ENCODE assay signal across 8 cellular contexts in the genomic region with DNA sequence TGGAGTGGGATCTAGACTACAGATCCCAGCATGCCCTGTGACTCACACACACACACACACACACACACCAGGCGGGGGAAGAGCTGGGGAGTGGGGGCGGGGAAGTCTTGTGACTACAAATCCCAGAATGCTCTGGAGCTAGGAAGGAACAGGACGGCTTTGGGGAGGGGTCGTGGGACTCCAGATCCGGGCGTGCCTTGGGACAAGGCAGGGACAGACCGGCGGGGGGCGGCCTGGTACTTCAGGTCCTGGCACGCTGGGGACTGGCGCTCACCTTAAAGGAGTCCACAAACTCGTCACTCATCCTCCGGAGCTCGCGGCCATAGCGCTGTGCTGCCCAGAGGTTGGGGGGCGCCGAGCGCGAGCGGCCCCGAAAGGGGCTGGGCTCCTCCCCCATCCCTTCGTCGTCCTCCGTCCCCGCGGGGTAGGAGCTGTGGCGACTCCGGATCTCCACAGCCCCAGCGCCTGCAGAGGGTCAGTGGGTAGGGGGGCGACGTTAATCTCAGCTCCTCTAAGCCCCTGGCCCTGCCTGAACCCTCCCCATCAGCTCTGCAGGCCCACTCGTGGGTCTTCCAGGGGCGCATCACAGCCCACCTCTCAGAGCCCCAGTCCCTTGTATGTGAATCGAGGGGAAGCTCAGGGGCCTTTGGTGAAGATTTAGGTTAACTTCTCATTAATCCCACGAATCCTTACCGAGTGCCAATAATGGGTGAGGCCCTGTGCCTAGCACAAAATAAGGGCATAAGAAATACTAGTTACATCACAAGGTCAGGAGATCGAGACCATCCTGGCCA. TPM values are rescaled to one million over a fixed set of nuclear protein-coding genes. Genes with fewer than 3 reads are reported as not detected.
DNase-seq lines count a peak whose midpoint lies in the region; ATAC-seq, FAIRE-seq and TF ChIP-seq lines count a peak whose summit lies in the region.

No MANE protein-coding gene starts in this region.

- TF ChIP-seq CTCF in left ventricle myocardium inferior (IDR thresholded peaks at IDR 0.05; ENCODE audit: borderline replicate concordance) = peak; percentile 33
- peak; percentile 30 for TF ChIP-seq CTCF in type B pancreatic cell (conservative IDR thresholded peaks at IDR 0.05)

- peak; percentile 74 for DNase-seq in GM12892 (ENCODE audit: insufficient read length)
- peak; percentile 72 for DNase-seq in NCI-H146 treated with DMSO at 0.1 percent for 48 hours (lab: John Stamatoyannopoulos, UW; ENCODE audit: unreplicated experiment)
- DNase-seq in amniotic stem cell (lab: John Stamatoyannopoulos, UW) = peak; percentile 47
- DNase-seq in left ventricle myocardium inferior = peak; percentile 88
- peak; percentile 96 for DNase-seq in posterior vena cava (ENCODE audit: low spot score)
- DNase-seq in type B pancreatic cell (ENCODE audit: extremely low spot score, unreplicated experiment) = peak; percentile 87

- H3K27me3 Mint-ChIP-seq in T-helper 1 cell treated with Interleukin-12 subunit alpha and Interleukin-12 subunit beta and Interleukin-4 antibody, amounts not matched to agents 30 μg/mL and 1 μg/mL, for 36 hours (ENCODE audit: low read depth) = no peaks in the 10 kb centered on the region
- peaks cover 5% of the 10 kb centered on the region for H3K27me3 Mint-ChIP-seq in type B pancreatic cell

- H3K36me3 Mint-ChIP-seq in T-helper 1 cell treated with Interleukin-12 subunit alpha and Interleukin-12 subunit beta and Interleukin-4 antibody, amounts not matched to agents 30 μg/mL and 1 μg/mL, for 36 hours (ENCODE audit: low read depth) = peaks cover 8% of the 10 kb centered on the region
- H3K36me3 Mint-ChIP-seq in type B pancreatic cell = peaks cover 4% of the 10 kb centered on the region

- no peaks in the 10 kb centered on the region for H3K9me3 ChIP-seq in left ventricle myocardium inferior (replicated peaks)

- peak overlapping the region; percentile 97 for H3K27ac ChIP-seq in left ventricle myocardium inferior (replicated peaks)

- H3K4me3 Mint-ChIP-seq in T-helper 1 cell treated with Interleukin-12 subunit alpha and Interleukin-12 subunit beta and Interleukin-4 antibody, amounts not matched to agents 30 μg/mL and 1 μg/mL, for 36 hours = peak overlapping the region; percentile 89
- H3K4me3 Mint-ChIP-seq in type B pancreatic cell = peak overlapping the region; percentile 100

- TF ChIP-seq POLR2A in GM12892 (IDR thresholded peaks at IDR 0.05; ENCODE audit: low read depth, low read length) = peak; percentile 83

- H3K36me3 ChIP-seq in left ventricle myocardium inferior = peaks cover 14% of the 10 kb centered on the region

- H3K4me1 Mint-ChIP-seq in T-helper 1 cell treated with Interleukin-12 subunit alpha and Interleukin-12 subunit beta and Interleukin-4 antibody, amounts not matched to agents 30 μg/mL and 1 μg/mL, for 36 hours (ENCODE audit: low read depth) = peaks cover 23% of the 10 kb centered on the region
- H3K4me1 Mint-ChIP-seq in type B pancreatic cell (ENCODE audit: unreplicated experiment) = peaks cover 19% of the 10 kb centered on the region

- intact Hi-C loops in left ventricle myocardium inferior (cut with micrococcal nuclease) (no loop called here), posterior vena cava (cut with DNase I) (no loop called here)

- no peaks in the 10 kb centered on the region for H3K27me3 ChIP-seq in left ventricle myocardium inferior (ENCODE audit: low read depth)

- H3K4me3 ChIP-seq in left ventricle myocardium inferior = peak overlapping the region; percentile 79

- peak overlapping the region; percentile 90 for H3K27ac Mint-ChIP-seq in T-helper 1 cell treated with Interleukin-12 subunit alpha and Interleukin-12 subunit beta and Interleukin-4 antibody, amounts not matched to agents 30 μg/mL and 1 μg/mL, for 36 hours
- peak overlapping the region; percentile 99 for H3K27ac Mint-ChIP-seq in type B pancreatic cell

- no peaks in the 10 kb centered on the region for H3K9me3 Mint-ChIP-seq in T-helper 1 cell treated with Interleukin-12 subunit alpha and Interleukin-12 subunit beta and Interleukin-4 antibody, amounts not matched to agents 30 μg/mL and 1 μg/mL, for 36 hours
- H3K9me3 Mint-ChIP-seq in type B pancreatic cell = no peaks in the 10 kb centered on the region

- FAIRE-seq in GM12892 (lab: Jason Lieb, UNC) = peak; percentile 94

- no peak for ATAC-seq in GM21515 (IDR thresholded peaks at IDR 0.05; ENCODE audit: unreplicated experiment)

- peaks cover 64% of the 10 kb centered on the region for H3K4me1 ChIP-seq in left ventricle myocardium inferior

RNA-seq across cellular contexts. Expression of a gene that starts 12.9 kb away (rescaled TPM):
- polyA plus RNA-seq in GM12892 (2012; ENCODE audit: missing spikeins) = 12.0 TPM
- total RNA-seq in left ventricle myocardium inferior (56.3 TPM), posterior vena cava (10 to 100 TPM; 49.6 to 57.3 TPM), type B pancreatic cell (ENCODE audit: low replicate concordance) (39.3 and 48.7 TPM in 2 replicates)

RNA-seq across cellular contexts. Expression of a gene that starts 14.1 kb away (rescaled TPM):
- 9.2 TPM for polyA plus RNA-seq in GM12892 (2012; ENCODE audit: missing spikeins)
- total RNA-seq in left ventricle myocardium inferior (28.4 TPM), posterior vena cava (10 to 100 TPM; 23.2 to 27.5 TPM), type B pancreatic cell (ENCODE audit: low replicate concordance) (43.7 and 47.9 TPM in 2 replicates)

RNA-seq across cellular contexts. Expression of a gene that starts 19.6 kb away (rescaled TPM):
- not detected for polyA plus RNA-seq in GM12892 (2012; ENCODE audit: missing spikeins)
- total RNA-seq in left ventricle myocardium inferior = not detected
- total RNA-seq in posterior vena cava = not detected
- total RNA-seq in type B pancreatic cell (ENCODE audit: low replicate concordance) = 0.19 TPM in 1 of 2 replicates, not detected in the other

RNA-seq across cellular contexts. Expression of a gene that starts 20.2 kb away (rescaled TPM):
- polyA plus RNA-seq in GM12892 (2012; ENCODE audit: missing spikeins) = 5.9 TPM
- total RNA-seq in left ventricle myocardium inferior (10.0 TPM), posterior vena cava (10 to 100 TPM; 26.1 to 28.3 TPM), type B pancreatic cell (ENCODE audit: low replicate concordance) (40.7 and 56.2 TPM in 2 replicates)

RNA-seq across cellular contexts. Expression of a gene that starts 24.8 kb away (rescaled TPM):
- polyA plus RNA-seq in GM12892 (2012; ENCODE audit: missing spikeins) = 121 TPM
- total RNA-seq in left ventricle myocardium inferior (102 TPM), posterior vena cava (100 to 1,000 TPM; 102 to 190 TPM), type B pancreatic cell (ENCODE audit: low replicate concordance) (187 and 274 TPM in 2 replicates)
